8 cellular contexts compared by ENCODE assay signal in genomic region chr9:127608104-127608966, GRCh38. TPM values are rescaled to one million over a fixed set of nuclear protein-coding genes. Genes with fewer than 3 reads are reported as not detected.
DNase-seq lines count a peak whose midpoint lies in the region; ATAC-seq and TF ChIP-seq lines count a peak whose summit lies in the region.

No MANE protein-coding gene starts in this region.

- peaks cover 4 to 18% of the 10 kb centered on the region in 2 donors for H3K4me1 ChIP-seq in thoracic aorta (ENCODE audit: control insufficient read depth in 1 of 2, low read depth in 2 of 2)

- peak overlapping the region; percentile 70 for H3K4me3 Mint-ChIP-seq in osteocyte (ENCODE audit: unreplicated experiment)

- intact Hi-C loops in Right ventricle myocardium inferior (cut with DNase I), result no loop called here

- H3K27me3 ChIP-seq in thoracic aorta (replicated peaks; ENCODE audit: insufficient read depth), result no peaks in the 10 kb centered on the region

- TF ChIP-seq CTCF in NB4 (IDR thresholded peaks at IDR 0.05; ENCODE audit: low read depth, low read length) (no peak), osteocyte (IDR thresholded peaks at IDR 0.05) (no peak), thoracic aorta (IDR thresholded peaks at IDR 0.05) (no peak)

- no peak overlapping the region for H3K27ac Mint-ChIP-seq in osteocyte (ENCODE audit: unreplicated experiment)

- no peaks in the 10 kb centered on the region for H3K36me3 Mint-ChIP-seq in osteocyte (ENCODE audit: unreplicated experiment)

- H3K36me3 ChIP-seq in SK-N-MC (ENCODE audit: insufficient read depth, low read length) (no peaks in the 10 kb centered on the region), thoracic aorta (no peaks in the 10 kb centered on the region)

- DNase-seq in DMS53 (lab: John Stamatoyannopoulos, UW), result peak; percentile 97
- peak; percentile 83 for DNase-seq in NB4 (ENCODE audit: low read depth)
- no peak for DNase-seq in SK-N-MC (ENCODE audit: low read depth, low spot score)
- peak; percentile 81 for DNase-seq in activated naive CD4-positive, alpha-beta T cell treated with anti-CD3 and anti-CD28 coated beads, Interleukin-2, amount 50 U/mL, for 16 hours
- peak; percentile 76 for DNase-seq in Right ventricle myocardium inferior (ENCODE audit: missing footprints)
- DNase-seq in osteocyte (ENCODE audit: extremely low spot score, unreplicated experiment), result peak; percentile 86
- DNase-seq in thoracic aorta (ENCODE audit: low spot score), result no peak

- H3K27ac ChIP-seq in SK-N-MC (no peak overlapping the region), thoracic aorta (no peak overlapping the region)

- H3K9me3 ChIP-seq in SK-N-MC (ENCODE audit: low read depth, low read length), result no peaks in the 10 kb centered on the region
- no peaks in the 10 kb centered on the region for H3K9me3 ChIP-seq in thoracic aorta

- H3K4me1 Mint-ChIP-seq in osteocyte (ENCODE audit: unreplicated experiment), result peaks cover 21% of the 10 kb centered on the region

- H3K9ac ChIP-seq in SK-N-MC (ENCODE audit: insufficient read length), result no peak overlapping the region

- ATAC-seq in Right ventricle myocardium inferior, result peak; percentile 59
- no peak for ATAC-seq in thoracic aorta (ENCODE audit: insufficient number of reproducible peaks, low FRiP score, low read depth)
- no peak for ATAC-seq in HG03175 (IDR thresholded peaks at IDR 0.05; ENCODE audit: unreplicated experiment)

- H3K4me3 ChIP-seq in NB4 (ENCODE audit: low read depth, low read length) (peak overlapping the region; percentile 44), SK-N-MC (peak overlapping the region; percentile 65), thoracic aorta (peak overlapping the region; percentile 68)

- TF ChIP-seq POLR2A in NB4 (IDR thresholded peaks at IDR 0.05; ENCODE audit: extremely low read depth, insufficient read length), result no peak

- peaks cover 11% of the 10 kb centered on the region for H3K27me3 Mint-ChIP-seq in osteocyte (ENCODE audit: unreplicated experiment)

- H3K9me3 Mint-ChIP-seq in osteocyte (ENCODE audit: unreplicated experiment), result no peaks in the 10 kb centered on the region

RNA-seq across cellular contexts. Expression of gene STXBP1, which starts 3.7 kb away (rescaled TPM):
- 51.5 TPM for total RNA-seq in Right ventricle myocardium inferior
- 44.9 and 46.5 TPM in 2 replicates for total RNA-seq in osteocyte
- total RNA-seq in thoracic aorta, result 10 to 100 TPM; 66.2 to 87.3 TPM

Comparison
In these comparisons a context has a peak if more than half of its experiments do, and no peak if none do; other contexts are left out.
1. DNase-seq: peak in DMS53 (single experiment), NB4 (single experiment), activated naive CD4-positive, alpha-beta T cell treated with anti-CD3 and anti-CD28 coated beads, Interleukin-2, amount 50 U/mL, for 16 hours (single experiment), Right ventricle myocardium inferior (single experiment) and osteocyte (single experiment); none in SK-N-MC (single experiment) and thoracic aorta (single experiment).
2. Peak in every context shown above with its lines, with median percentiles within 50 percentile points of each other: H3K4me3 ChIP-seq.